ENCODE assay signal across 10 cellular contexts in the genomic region with DNA sequence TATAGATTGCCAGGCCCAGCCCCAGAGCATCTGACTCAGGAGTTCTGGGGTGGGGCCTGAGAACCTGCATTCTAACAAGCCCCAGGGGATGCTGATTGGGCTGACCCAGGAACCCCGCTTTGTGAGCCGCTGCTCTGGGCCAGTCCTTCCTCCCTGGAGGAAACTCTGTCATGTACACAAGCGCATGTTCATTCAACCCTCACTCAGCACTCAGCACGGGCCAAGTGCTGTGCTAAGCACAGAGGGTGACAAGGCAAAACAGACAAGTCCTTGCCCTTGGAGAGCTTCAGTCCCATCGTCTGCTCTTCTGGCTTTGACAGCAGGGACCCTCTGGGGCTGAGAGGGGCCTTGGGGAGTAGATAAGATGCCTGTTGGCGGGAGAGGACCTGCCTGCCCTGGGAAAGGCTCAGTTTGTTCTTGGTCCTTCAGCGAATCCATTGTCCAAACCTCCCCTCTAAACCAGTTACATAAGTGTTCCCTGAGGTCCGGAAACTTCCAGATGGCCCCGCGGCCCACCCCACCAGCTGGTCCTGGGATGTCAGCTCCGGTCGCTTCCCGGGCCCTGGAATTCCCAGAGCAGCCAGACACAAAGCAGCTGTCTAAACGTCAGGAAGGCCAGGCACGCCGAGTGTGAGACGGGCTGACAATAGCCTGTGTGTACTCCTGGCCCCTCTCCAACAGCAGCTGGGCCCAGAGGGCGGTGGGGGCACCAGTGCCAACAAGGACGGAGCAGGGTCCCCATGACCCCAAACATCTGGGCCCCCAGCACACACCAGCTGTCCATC.
DNase-seq lines count a peak whose midpoint lies in the region; ATAC-seq, FAIRE-seq and TF ChIP-seq lines count a peak whose summit lies in the region.
"Had no signal": no experiment of that assay in that cellular context is flagged by ENCODE, and none has a peak within 500 bp of the region (broad histone marks: within the 10 kb centered on the region; RNA-seq: fewer than 3 reads in every experiment).

No MANE protein-coding gene starts in this region.

- H3K36me3 ChIP-seq in heart right ventricle (no peaks in the 10 kb centered on the region), ovary (no peaks in the 10 kb centered on the region)

- no peak for TF ChIP-seq CTCF in heart right ventricle (IDR thresholded peaks at IDR 0.05)
- TF ChIP-seq CTCF in ovary (IDR thresholded peaks at IDR 0.05), result no peak

- no peak for FAIRE-seq in GM19239 (lab: Jason Lieb, UNC)

- H3K9me3 ChIP-seq in heart right ventricle (no peaks in the 10 kb centered on the region), ovary (no peaks in the 10 kb centered on the region)

- DNase-seq in COLO668 (lab: John Stamatoyannopoulos, UW; ENCODE audit: unreplicated experiment), result peak; percentile 89
- peak; percentile 70 for DNase-seq in SK-N-DZ (ENCODE audit: low spot score)
- peak; percentile 85 to 88 for DNase-seq in heart right ventricle
- peak; percentile 79 to 88 (median 85) for DNase-seq in ovary
- no peak for DNase-seq in GM19240 (ENCODE audit: insufficient read length, low spot score)
- DNase-seq in GM19239 (ENCODE audit: insufficient read length, low spot score), result no peak
- DNase-seq in dedifferentiated amniotic fluid mesenchymal stem cell (ENCODE audit: extremely low spot score), result no peak
- DNase-seq: activated T-cell treated with anti-CD3 and anti-CD28 coated beads, Interleukin-2, amount 50 U/mL, for 72 hours; stimulated activated CD4-positive, alpha-beta T cell treated with anti-CD3 and anti-CD28 coated beads, Interleukin-4, amount 100 ng/mL, for 24 hours had no signal

- H3K27me3 ChIP-seq in heart right ventricle (peaks cover 0 to 6% (median 0%) of the 10 kb centered on the region in 7 donors), ovary (no peaks in the 10 kb centered on the region)

- peaks cover 8 to 62% (median 37%) of the 10 kb centered on the region in 9 donors for H3K4me1 ChIP-seq in heart right ventricle
- H3K4me1 ChIP-seq in ovary (ENCODE audit: insufficient read depth), result peaks cover 26% of the 10 kb centered on the region

- H3K27ac ChIP-seq in heart right ventricle (peak overlapping the region; percentile 67 to 91 (median 82)), ovary (peak overlapping the region; percentile 65 to 66)

- H3K4me3 ChIP-seq in heart right ventricle, result no peak overlapping the region
- H3K4me3 ChIP-seq in ovary, result no peak overlapping the region

- 10 to 12% methylated on average over 19 of the region's 19 CpGs for WGBS in heart right ventricle, 2 donors
- 16 to 20% (median 19%) methylated on average over 18 to 19 of the region's 19 CpGs for WGBS in ovary, 3 donors

- peak; percentile 75 to 84 (median 80) for ATAC-seq in heart right ventricle
- no peak for ATAC-seq in GM21526 (IDR thresholded peaks at IDR 0.05; ENCODE audit: low FRiP score, unreplicated experiment)
- ATAC-seq: activated T-cell treated with anti-CD3 and anti-CD28 coated beads, Interleukin-2, amount 50 U/mL, for 72 hours had no signal

- no peak for TF ChIP-seq EP300 in ovary (IDR thresholded peaks at IDR 0.05)

- TF ChIP-seq POLR2A in ovary (IDR thresholded peaks at IDR 0.05), result no peak

- intact Hi-C loops in heart right ventricle (cut with DNase I) (loop anchor here in 2 of 10 donors (2.0 to 5.0 kb wide), 2 partner anchors 30 to 90 kb away; no protein-coding TSS in a partner anchor), ovary (cut with DNase I) (no loop called here)

Comparison
In these comparisons a context has a peak if more than half of its experiments do, and no peak if none do; other contexts are left out.
1. DNase-seq: peak in COLO668 (single experiment), SK-N-DZ (single experiment), heart right ventricle (2 of 2) and ovary (5 of 5); none in GM19240 (single experiment), GM19239 (single experiment) and dedifferentiated amniotic fluid mesenchymal stem cell (single experiment).